ENCODE assay signal across 10 cellular contexts in genomic region chr2:190911813-190912212, GRCh38. TPM values are rescaled to one million over a fixed set of nuclear protein-coding genes. Genes with fewer than 3 reads are reported as not detected.
DNase-seq lines count a peak whose midpoint lies in the region; ATAC-seq and TF ChIP-seq lines count a peak whose summit lies in the region.
"Had no signal": no experiment of that assay in that cellular context is flagged by ENCODE, and none has a peak within 500 bp of the region (broad histone marks: within the 10 kb centered on the region; RNA-seq: fewer than 3 reads in every experiment).

No MANE protein-coding gene starts in this region.

- H3K9me3 ChIP-seq in right lobe of liver, result no peaks in the 10 kb centered on the region

- H3K36me3 Mint-ChIP-seq in activated naive CD4-positive, alpha-beta T cell treated with anti-CD3 and anti-CD28 coated beads, Interleukin-2, amount 50 U/mL, for 24 hours, result peaks cover 26% of the 10 kb centered on the region
- H3K36me3 Mint-ChIP-seq in activated B cell treated with CpG ODN at 0.5 μM for 24 hours (ENCODE audit: low read depth), result peaks cover 60% of the 10 kb centered on the region
- H3K36me3 Mint-ChIP-seq in stimulated activated naive CD8-positive, alpha-beta T cell treated with anti-CD3 and anti-CD28 coated beads, Interleukin-15, Interleukin-2, amounts not matched to agents 100 ng/mL and 50 ng/mL, for 24 hours (ENCODE audit: low read depth), result peaks cover 77% of the 10 kb centered on the region

- H3K9me3 Mint-ChIP-seq in activated naive CD4-positive, alpha-beta T cell treated with anti-CD3 and anti-CD28 coated beads, Interleukin-2, amount 50 U/mL, for 24 hours, result no peaks in the 10 kb centered on the region
- H3K9me3 Mint-ChIP-seq in activated B cell treated with CpG ODN at 0.5 μM for 24 hours, result no peaks in the 10 kb centered on the region
- H3K9me3 Mint-ChIP-seq in stimulated activated naive CD8-positive, alpha-beta T cell treated with anti-CD3 and anti-CD28 coated beads, Interleukin-15, Interleukin-2, amounts not matched to agents 100 ng/mL and 50 ng/mL, for 24 hours, result no peaks in the 10 kb centered on the region
- H3K9me3 Mint-ChIP-seq: naive B cell had no signal

- peak overlapping the region; percentile 48 for H3K4me3 Mint-ChIP-seq in activated naive CD4-positive, alpha-beta T cell treated with anti-CD3 and anti-CD28 coated beads, Interleukin-2, amount 50 U/mL, for 24 hours
- no peak overlapping the region for H3K4me3 Mint-ChIP-seq in activated B cell treated with CpG ODN at 0.5 μM for 24 hours
- peak overlapping the region; percentile 35 for H3K4me3 Mint-ChIP-seq in stimulated activated naive CD8-positive, alpha-beta T cell treated with anti-CD3 and anti-CD28 coated beads, Interleukin-15, Interleukin-2, amounts not matched to agents 100 ng/mL and 50 ng/mL, for 24 hours
- H3K4me3 Mint-ChIP-seq: naive B cell had no signal

- 80% methylated on average over 3 of the region's 3 CpGs for WGBS in right lobe of liver (ENCODE audit: insufficient coverage, low coverage, low lambda C conversion rate, missing lambda C conversion rate)

- intact Hi-C loops in activated B cell treated with CpG ODN at 0.5 μM for 24 hours (cut with micrococcal nuclease) (loop anchor here (2.0 kb wide), 1 partner anchor 21 kb away; no protein-coding TSS in a partner anchor), dorsolateral prefrontal cortex (cut with DNase I) (no loop called here), right lobe of liver (cut with DNase I) (no loop called here)

- DNase-seq in activated naive CD4-positive, alpha-beta T cell treated with Interleukin-2 at 50 U/mL for 16 hours, result no peak
- DNase-seq in activated B cell treated with CpG ODN at 0.5 μM for 24 hours (no peak), dorsolateral prefrontal cortex (no peak), right lobe of liver (no peak)
- DNase-seq: naive B cell, T1000 had no signal

- H3K27me3 ChIP-seq in dorsolateral prefrontal cortex, result no peaks in the 10 kb centered on the region
- no peaks in the 10 kb centered on the region for H3K27me3 ChIP-seq in right lobe of liver

- no peak for TF ChIP-seq CTCF in activated B cell treated with CpG ODN at 0.5 μM for 24 hours (IDR thresholded peaks at IDR 0.05)
- TF ChIP-seq CTCF in dorsolateral prefrontal cortex (IDR thresholded peaks at IDR 0.05 in 54 of 56, conservative IDR thresholded peaks at IDR 0.05 in 2 of 56; ENCODE audit: low read depth in 1 of 56, partially characterized antibody in 56 of 56), result no peak
- TF ChIP-seq CTCF in right lobe of liver (IDR thresholded peaks at IDR 0.05), result no peak

- CTCF ChIA-PET in activated B cell treated with CpG ODN at 0.5 μM for 24 hours (lab: Charles Lee), result interaction anchor here (0.8 kb wide), 1 partner anchor 61 kb away, joined by 3 read pairs; no protein-coding TSS in a partner anchor

- H3K27me3 Mint-ChIP-seq in activated naive CD4-positive, alpha-beta T cell treated with anti-CD3 and anti-CD28 coated beads, Interleukin-2, amount 50 U/mL, for 24 hours, result no peaks in the 10 kb centered on the region
- H3K27me3 Mint-ChIP-seq in activated B cell treated with CpG ODN at 0.5 μM for 24 hours, result no peaks in the 10 kb centered on the region
- H3K27me3 Mint-ChIP-seq in stimulated activated naive CD8-positive, alpha-beta T cell treated with anti-CD3 and anti-CD28 coated beads, Interleukin-15, Interleukin-2, amounts not matched to agents 100 ng/mL and 50 ng/mL, for 24 hours, result no peaks in the 10 kb centered on the region
- H3K27me3 Mint-ChIP-seq: naive B cell had no signal

- ATAC-seq in HG02870 (IDR thresholded peaks at IDR 0.05; ENCODE audit: unreplicated experiment), result peak; percentile 91
- ATAC-seq in activated B cell treated with CpG ODN at 0.5 μM for 24 hours (ENCODE audit: low read depth), result peak; percentile 34
- no peak for ATAC-seq in right lobe of liver
- no peak for ATAC-seq in GM19455 (IDR thresholded peaks at IDR 0.05; ENCODE audit: unreplicated experiment)

- H3K27ac Mint-ChIP-seq in activated naive CD4-positive, alpha-beta T cell treated with anti-CD3 and anti-CD28 coated beads, Interleukin-2, amount 50 U/mL, for 24 hours, result peak overlapping the region; percentile 85
- peak overlapping the region; percentile 60 for H3K27ac Mint-ChIP-seq in activated B cell treated with CpG ODN at 0.5 μM for 24 hours
- peak overlapping the region; percentile 75 for H3K27ac Mint-ChIP-seq in stimulated activated naive CD8-positive, alpha-beta T cell treated with anti-CD3 and anti-CD28 coated beads, Interleukin-15, Interleukin-2, amounts not matched to agents 100 ng/mL and 50 ng/mL, for 24 hours

- no peak overlapping the region for H3K27ac ChIP-seq in dorsolateral prefrontal cortex
- H3K27ac ChIP-seq in right lobe of liver, result no peak overlapping the region

- no peaks in the 10 kb centered on the region for H3K4me1 ChIP-seq in right lobe of liver

- H3K4me1 Mint-ChIP-seq in activated naive CD4-positive, alpha-beta T cell treated with anti-CD3 and anti-CD28 coated beads, Interleukin-2, amount 50 U/mL, for 24 hours, result peaks cover 57% of the 10 kb centered on the region
- peaks cover 8% of the 10 kb centered on the region for H3K4me1 Mint-ChIP-seq in activated B cell treated with CpG ODN at 0.5 μM for 24 hours
- peaks cover 57% of the 10 kb centered on the region for H3K4me1 Mint-ChIP-seq in stimulated activated naive CD8-positive, alpha-beta T cell treated with anti-CD3 and anti-CD28 coated beads, Interleukin-15, Interleukin-2, amounts not matched to agents 100 ng/mL and 50 ng/mL, for 24 hours (ENCODE audit: low read depth)
- H3K4me1 Mint-ChIP-seq: naive B cell had no signal

- no peaks in the 10 kb centered on the region for H3K36me3 ChIP-seq in right lobe of liver

- no peak for TF ChIP-seq POLR2A in right lobe of liver (IDR thresholded peaks at IDR 0.05)

- POLR2A ChIA-PET in activated B cell treated with CpG ODN at 0.5 μM for 24 hours (lab: Charles Lee), result interaction anchor here (1.5 kb wide), 1 partner anchor 31 kb away, joined by 4 read pairs; no protein-coding TSS in a partner anchor

- H3K4me3 ChIP-seq in dorsolateral prefrontal cortex (no peak overlapping the region), right lobe of liver (no peak overlapping the region)

RNA-seq across cellular contexts. Expression of gene GLS, which starts 31.2 kb away (rescaled TPM):
- total RNA-seq in activated B cell treated with CpG ODN at 0.5 μM for 24 hours (212 and 255 TPM in 2 replicates), dorsolateral prefrontal cortex (100 to 1,000 TPM; 130 to 387 (median 309) TPM), right lobe of liver (10 to 100 TPM in 5 of 6 experiments, 1 to 10 TPM in 1; 6.6 to 25.0 (median 16.9) TPM)

Comparison
In these comparisons a context has a peak if more than half of its experiments do, and no peak if none do; other contexts are left out.
1. ATAC-seq: peak in HG02870 (single experiment) and activated B cell treated with CpG ODN at 0.5 μM for 24 hours (single experiment); none in right lobe of liver (0 of 4) and GM19455 (single experiment).
2. Peak in every context shown above with its lines, with median percentiles within 50 percentile points of each other: H3K27ac Mint-ChIP-seq.